ENCODE assay signal across 21 cellular contexts in the genomic region with DNA sequence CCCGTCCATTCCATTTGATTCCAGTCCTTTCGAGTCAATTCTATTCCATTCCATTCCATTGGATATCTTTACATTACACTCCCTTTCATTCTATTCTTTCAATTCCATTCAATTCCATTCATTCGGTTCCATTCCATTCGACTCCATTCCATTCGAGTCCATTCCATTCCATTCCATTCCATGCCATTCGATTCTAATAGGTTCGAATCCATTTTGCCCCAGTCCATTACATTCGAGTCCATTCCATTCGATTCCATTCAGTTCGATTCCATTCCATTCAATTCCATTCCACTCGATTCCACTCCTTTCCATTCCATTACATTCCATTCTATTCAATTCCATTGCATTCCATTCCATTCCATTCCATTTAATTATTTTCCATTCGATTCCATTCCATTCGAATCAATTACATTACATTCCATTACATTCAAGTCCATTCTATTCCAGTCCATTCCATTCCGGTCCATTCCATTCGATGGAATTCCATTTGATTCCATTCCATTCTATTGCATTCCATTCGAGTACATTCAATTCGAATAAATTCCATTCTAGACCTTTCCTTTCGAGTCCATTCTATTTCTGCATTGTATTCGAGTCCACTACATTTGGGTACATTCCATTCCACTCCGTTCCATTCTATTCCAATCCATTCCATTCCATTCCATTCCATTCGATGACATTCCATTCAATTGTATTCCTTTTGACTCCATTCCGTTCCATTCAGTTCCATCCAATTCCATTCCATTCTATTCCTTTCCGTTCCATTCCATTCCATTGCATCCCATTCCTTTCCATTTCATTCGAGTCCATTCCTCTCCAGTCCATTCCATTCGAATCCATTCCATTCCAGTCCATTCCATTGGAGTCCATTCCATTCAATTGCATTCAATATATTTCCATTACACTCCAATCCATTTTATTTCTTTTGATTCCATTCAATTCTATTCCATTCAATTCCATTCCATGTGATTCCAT.
"Had no signal": no experiment of that assay in that cellular context is flagged by ENCODE, and none has a peak within 500 bp of the region (broad histone marks: within the 10 kb centered on the region; RNA-seq: fewer than 3 reads in every experiment).

No MANE protein-coding gene starts in this region.

- H3K4me3 Mint-ChIP-seq: activated B cell treated with CpG ODN at 0.5 μM for 24 hours; activated CD8-positive, alpha-beta T cell treated with anti-CD3 and anti-CD28 coated beads for 36 hours; activated T-cell treated with anti-CD3 and anti-CD28 coated beads, Interleukin-2, amount 50 U/mL, for 4 hours; activated T-helper 17 cell treated with anti-CD3 and anti-CD28 coated beads, Interleukin-2, amount 50 U/mL, for 72 hours; nephron progenitor cell; T-helper 2 cell treated with Interferon-gamma antibody and Interleukin-4, amounts not matched to agents 5 μg/mL and 100 μg/mL, for 36 hours had no signal

- H3K27ac Mint-ChIP-seq: activated B cell treated with CpG ODN at 0.5 μM for 24 hours; activated CD8-positive, alpha-beta T cell treated with anti-CD3 and anti-CD28 coated beads for 36 hours; activated T-helper 17 cell treated with anti-CD3 and anti-CD28 coated beads, Interleukin-2, amount 50 U/mL, for 72 hours; nephron progenitor cell; T-helper 2 cell treated with Interferon-gamma antibody and Interleukin-4, amounts not matched to agents 5 μg/mL and 100 μg/mL, for 36 hours had no signal

- H3K4me1 ChIP-seq: left lung, pancreas, prostate gland, tibial nerve had no signal

- H3K9me3 Mint-ChIP-seq: activated B cell treated with CpG ODN at 0.5 μM for 24 hours; activated CD8-positive, alpha-beta T cell treated with anti-CD3 and anti-CD28 coated beads for 36 hours; activated T-cell treated with anti-CD3 and anti-CD28 coated beads, Interleukin-2, amount 50 U/mL, for 4 hours; nephron progenitor cell; T-helper 2 cell treated with Interferon-gamma antibody and Interleukin-4, amounts not matched to agents 5 μg/mL and 100 μg/mL, for 36 hours had no signal

- H3K27me3 ChIP-seq: left lung, neutrophil, pancreas, tibial nerve had no signal

- H3K27ac ChIP-seq: left lung, neutrophil, pancreas, prostate gland, tibial nerve had no signal

- H3K36me3 ChIP-seq: left lung, neutrophil, pancreas, prostate gland, tibial nerve had no signal

- H3K4me3 ChIP-seq: left lung, pancreas, prostate gland, tibial nerve had no signal

- ATAC-seq: activated CD8-positive, alpha-beta T cell treated with anti-CD3 and anti-CD28 coated beads for 36 hours; activated T-cell treated with anti-CD3 and anti-CD28 coated beads, Interleukin-2, amount 50 U/mL, for 4 hours; activated T-helper 17 cell treated with anti-CD3 and anti-CD28 coated beads, Interleukin-2, amount 50 U/mL, for 72 hours; left lung had no signal

- H3K4me1 Mint-ChIP-seq: activated B cell treated with CpG ODN at 0.5 μM for 24 hours; activated T-helper 17 cell treated with anti-CD3 and anti-CD28 coated beads, Interleukin-2, amount 50 U/mL, for 72 hours; nephron progenitor cell had no signal

- DNase-seq: activated B cell treated with CpG ODN at 0.5 μM for 24 hours; activated CD4-positive, alpha-beta T cell treated with anti-CD3 and anti-CD28 coated beads, Interleukin-2, amount 50 U/mL, for 1 hour; activated CD8-positive, alpha-beta T cell treated with anti-CD3 and anti-CD28 coated beads for 36 hours; activated gamma-delta T cell treated with Interleukin-2 at 50 U/mL for 16 hours; activated naive CD4-positive, alpha-beta T cell treated with anti-CD3 and anti-CD28 coated beads, Interleukin-2, amount 50 U/mL, for 16 hours; activated T-cell treated with anti-CD3 and anti-CD28 coated beads, Interleukin-2, amount 50 U/mL, for 4 hours; amniotic stem cell; central memory CD4-positive, alpha-beta T cell; left lung; mammary epithelial cell; nephron progenitor cell; pancreas; stimulated activated CD4-positive, alpha-beta T cell treated with anti-CD3 and anti-CD28 coated beads, Interleukin-15, amount 100 ng/mL, for 24 hours; stimulated activated CD4-positive, alpha-beta T cell treated with anti-CD3 and anti-CD28 coated beads, Interleukin-2, amount 100 ng/mL, for 24 hours; stimulated activated naive CD4-positive, alpha-beta T cell; T-helper 1 cell had no signal

- H3K27me3 Mint-ChIP-seq: activated B cell treated with CpG ODN at 0.5 μM for 24 hours; activated CD8-positive, alpha-beta T cell treated with anti-CD3 and anti-CD28 coated beads for 36 hours; activated T-helper 17 cell treated with anti-CD3 and anti-CD28 coated beads, Interleukin-2, amount 50 U/mL, for 72 hours had no signal

- H3K9me3 ChIP-seq: prostate gland had no signal
